Comparison of ENCODE assay signal across 20 cellular contexts in genomic region chr7:17849504-17849903, GRCh38.
A peak's percentile ranks its signal among the peaks of the same experiment; 100 is the strongest.
DNase-seq lines count a peak whose midpoint lies in the region; FAIRE-seq and TF ChIP-seq lines count a peak whose summit lies in the region.
"Had no signal": no experiment of that assay in that cellular context is flagged by ENCODE, and none has a peak within 500 bp of the region (broad histone marks: within the 10 kb centered on the region; RNA-seq: fewer than 3 reads in every experiment).

No MANE protein-coding gene starts in this region.

- no peak for DNase-seq in H54 (ENCODE audit: insufficient read length, low spot score)
- no peak for DNase-seq in SK-N-SH
- peak; percentile 8 for DNase-seq in fibroblast of villous mesenchyme (ENCODE audit: low read depth)
- peak; percentile 48 for DNase-seq in skeletal muscle cell (ENCODE audit: low read depth)
- no peak for DNase-seq in iPS-NIHi11 (ENCODE audit: low spot score)
- no peak for DNase-seq in OCI-M2 (lab: John Stamatoyannopoulos, UW; ENCODE audit: unreplicated experiment)
- no peak for DNase-seq in stimulated activated CD4-positive, alpha-beta T cell treated with anti-CD3 and anti-CD28 coated beads, Interleukin-2, amount 100 ng/mL, for 24 hours
- DNase-seq: activated CD8-positive, alpha-beta memory T cell treated with anti-CD3 and anti-CD28 coated beads, Interleukin-2, amount 10 ng/mL, durations not matched to agents 7 days and 5 days; activated gamma-delta T cell treated with Interleukin-2 at 50 U/mL for 16 hours; body of pancreas; CD4-positive, alpha-beta T cell; effector CD8-positive, alpha-beta T cell; Karpas-422; NCI-H1436; NCI-H524; ovary; uterus had no signal

- no peaks in the 10 kb centered on the region for H4K20me1 ChIP-seq in SK-N-SH (ENCODE audit: insufficient read depth)

- no peak for TF ChIP-seq EP300 in SK-N-SH (IDR thresholded peaks at IDR 0.05; ENCODE audit: borderline replicate concordance in 1 of 2, low read depth in 1 of 2, low read length in 1 of 2)

- no peaks in the 10 kb centered on the region for H3K79me2 ChIP-seq in SK-N-SH (ENCODE audit: insufficient read depth)

- TF ChIP-seq POLR2A in H54 (IDR thresholded peaks at IDR 0.05; ENCODE audit: low read depth, low read length), result no peak

- CTCF ChIA-PET in SK-N-SH (lab: Yijun Ruan, JAX), result interaction anchor here (0.8 kb wide), 1 partner anchor 24 kb away, joined by 4 read pairs; no protein-coding TSS in a partner anchor

- TF ChIP-seq CTCF in SK-N-SH (IDR thresholded peaks at IDR 0.05) (no peak), fibroblast of villous mesenchyme (IDR thresholded peaks at IDR 0.05; ENCODE audit: insufficient read depth, low read depth, low read length) (no peak)

- H3F3A ChIP-seq in SK-N-SH (replicated peaks; ENCODE audit: insufficient read depth), result peaks cover 9% of the 10 kb centered on the region

- no peaks in the 10 kb centered on the region for H3K9me2 ChIP-seq in SK-N-SH

- no peak overlapping the region for H3K27ac ChIP-seq in SK-N-SH (ENCODE audit: low read depth in 2 of 2, low read length in 1 of 2)
- H3K27ac ChIP-seq: body of pancreas, ovary, uterus, VCaP had no signal

- no peak overlapping the region for H3K4me3 ChIP-seq in SK-N-SH (ENCODE audit: low read depth in 2 of 2, low read length in 1 of 2)
- H3K4me3 ChIP-seq in fibroblast of villous mesenchyme (ENCODE audit: low read depth, low read length), result no peak overlapping the region
- H3K4me3 ChIP-seq in skeletal muscle cell (ENCODE audit: low read depth, low read length), result no peak overlapping the region
- H3K4me3 ChIP-seq: body of pancreas, ovary, uterus had no signal

- no peak overlapping the region for H3K4me2 ChIP-seq in SK-N-SH

- FAIRE-seq in H54 (lab: Jason Lieb, UNC), result peak; percentile 90
- FAIRE-seq: frontal cortex, GM12891 had no signal

- no peaks in the 10 kb centered on the region for H3K27me3 ChIP-seq in SK-N-SH (ENCODE audit: insufficient read depth)
- H3K27me3 ChIP-seq: body of pancreas, ovary, uterus had no signal

- H3K4me1 ChIP-seq in SK-N-SH (ENCODE audit: control insufficient read depth in 1 of 2, insufficient read depth in 2 of 2, low read depth in 1 of 2, low read length in 1 of 2), result peaks cover 0 to 9% of the 10 kb centered on the region in 2 experiments; a peak in 2 of 4 replicates
- H3K4me1 ChIP-seq: body of pancreas, uterus had no signal

- H3K36me3 ChIP-seq in SK-N-SH (replicated peaks in 1 of 2; ENCODE audit: control insufficient read depth in 1 of 2, insufficient read depth in 2 of 2, low read length in 1 of 2), result peaks cover 17 to 23% of the 10 kb centered on the region in 2 experiments
- H3K36me3 ChIP-seq: ovary, uterus had no signal

- no peaks in the 10 kb centered on the region for H3K9me3 ChIP-seq in SK-N-SH
- H3K9me3 ChIP-seq: body of pancreas, ovary, uterus had no signal

- POLR2A ChIA-PET in SK-N-SH (lab: Yijun Ruan, JAX), result no interaction called here

- H2AFZ ChIP-seq in SK-N-SH (ENCODE audit: low read depth), result no peak overlapping the region

- no peak for TF ChIP-seq RAD21 in SK-N-SH (IDR thresholded peaks at IDR 0.05; ENCODE audit: low read length)

- 84% methylated on average over 3 of the region's 3 CpGs for WGBS in SK-N-SH (ENCODE audit: low lambda C conversion rate)

- no peak overlapping the region for H3K9ac ChIP-seq in SK-N-SH

TF ChIP-seq in SK-N-SH, 30 proteins besides CTCF, POLR2A, EP300 and RAD21:
- TF ChIP-seq FOXM1 (IDR thresholded peaks at IDR 0.05; ENCODE audit: low read depth) (no peak), USF2 (IDR thresholded peaks at IDR 0.05; ENCODE audit: borderline replicate concordance, low read depth, low read length) (no peak), RCOR1 (IDR thresholded peaks at IDR 0.05; ENCODE audit: low read length) (no peak), JUND (IDR thresholded peaks at IDR 0.05) (0 out of 2 replicates have a peak, but pooled peaks have one; percentile 9)

Comparison
In these comparisons a context has a peak if more than half of its experiments do, and no peak if none do; other contexts are left out.
1. DNase-seq: peak in fibroblast of villous mesenchyme (single experiment) and skeletal muscle cell (single experiment); none in H54 (single experiment), SK-N-SH (single experiment), iPS-NIHi11 (single experiment), OCI-M2 (single experiment) and stimulated activated CD4-positive, alpha-beta T cell treated with anti-CD3 and anti-CD28 coated beads, Interleukin-2, amount 100 ng/mL, for 24 hours (0 of 2).